Comparison of ENCODE assay signal across 1 cellular context in genomic region chr7:111438369-111439289, GRCh38.
TF ChIP-seq lines count a peak whose summit lies in the region.

No MANE protein-coding gene starts in this region.

TF ChIP-seq in K562, 482 proteins besides CTCF, POLR2A, EP300 and RAD21 (continued from another document and continues in another):
- TF ChIP-seq ZBTB11 (CRISPR knock-in tag; IDR thresholded peaks at IDR 0.05) (0 out of 6 replicates have a peak, but pooled peaks of 1 of the 3 experiments have one; percentile 22), ZNF57 (CRISPR knock-in tag; IDR thresholded peaks at IDR 0.05) (no peak), ZNF830 (CRISPR knock-in tag; IDR thresholded peaks at IDR 0.05) (no peak), RERE (CRISPR knock-in tag; IDR thresholded peaks at IDR 0.05; ENCODE audit: borderline replicate concordance) (no peak), MEF2A (IDR thresholded peaks at IDR 0.05; ENCODE audit: control insufficient read depth, low read depth, low read length) (no peak; the same call in 1 of the 2 replicates), CREBBP (IDR thresholded peaks at IDR 0.05; ENCODE audit: low read depth, low read length) (no peak), ZNF274 (IDR thresholded peaks at IDR 0.05; ENCODE audit: borderline replicate concordance, low read depth, low read length) (no peak), MBD1 (CRISPR knock-in tag; IDR thresholded peaks at IDR 0.05) (no peak), ZNF512 (tag; IDR thresholded peaks at IDR 0.05) (no peak), ZNF347 (CRISPR knock-in tag; IDR thresholded peaks at IDR 0.05; ENCODE audit: low read depth) (no peak), STAT5A (IDR thresholded peaks at IDR 0.05; ENCODE audit: borderline replicate concordance, low read length) (peak; percentile 99), DMBX1 (CRISPR knock-in tag; IDR thresholded peaks at IDR 0.05; ENCODE audit: borderline replicate concordance) (peak; percentile 74), NCOA1 (IDR thresholded peaks at IDR 0.05; ENCODE audit: low read depth) (peak; percentile 92), GMEB1 (CRISPR knock-in tag; IDR thresholded peaks at IDR 0.05) (no peak), SREBF1 (IDR thresholded peaks at IDR 0.05; ENCODE audit: borderline replicate concordance, low read depth, low read length) (no peak), STAT5B (CRISPR knock-in tag; IDR thresholded peaks at IDR 0.05) (no peak), RBM14 (IDR thresholded peaks at IDR 0.05; ENCODE audit: borderline replicate concordance, insufficient read depth, low read depth, low read length) (no peak), AFF1 (IDR thresholded peaks at IDR 0.05; ENCODE audit: low read depth in 1 of 2, partially characterized antibody in 2 of 2) (peak in 1 of 2 experiments; percentile 54), SIX5 (IDR thresholded peaks at IDR 0.05; ENCODE audit: borderline replicate concordance in 1 of 2, insufficient read depth in 1 of 2, low read depth in 1 of 2, low read length in 2 of 2) (no peak), CREB3L1 (IDR thresholded peaks at IDR 0.05; ENCODE audit: borderline replicate concordance, low read depth) (no peak), NEUROD1 (IDR thresholded peaks at IDR 0.05; ENCODE audit: borderline replicate concordance, low read depth, low read length, partially characterized antibody) (peak; percentile 81), ARHGAP35 (IDR thresholded peaks at IDR 0.05; ENCODE audit: partially characterized antibody) (no peak), MAZ (CRISPR knock-in tag; conservative IDR thresholded peaks at IDR 0.05 in 1 of 2, IDR thresholded peaks at IDR 0.05 in 1 of 2) (0 out of 4 replicates have a peak, but pooled peaks have one; percentile 16 to 35), HINFP (tag; conservative IDR thresholded peaks at IDR 0.05; ENCODE audit: low read depth) (no peak), FOXA3 (CRISPR knock-in tag; conservative IDR thresholded peaks at IDR 0.05 in 1 of 2, IDR thresholded peaks at IDR 0.05 in 1 of 2) (peak in 1 of 2 experiments; percentile 84; a peak in 2 of 4 replicates), ZNF75A (CRISPR knock-in tag; IDR thresholded peaks at IDR 0.05) (no peak), SMC3 (conservative IDR thresholded peaks at IDR 0.05; ENCODE audit: insufficient read depth, low read depth, low read length) (no peak), NKRF (IDR thresholded peaks at IDR 0.05; ENCODE audit: borderline replicate concordance) (no peak), SIN3B (IDR thresholded peaks at IDR 0.05; ENCODE audit: low read depth) (no peak), RFX1 (IDR thresholded peaks at IDR 0.05) (0 out of 2 replicates have a peak, but pooled peaks have one; percentile 15)
